ENCODE assay signal across 8 cellular contexts in genomic region chr1:167937709-167938010, GRCh38. TPM values are rescaled to one million over a fixed set of nuclear protein-coding genes. Genes with fewer than 3 reads are reported as not detected.
DNase-seq lines count a peak whose midpoint lies in the region; ATAC-seq, FAIRE-seq and TF ChIP-seq lines count a peak whose summit lies in the region.

No MANE protein-coding gene starts in this region.

- no peak for DNase-seq in activated CD4-positive, alpha-beta T cell treated with anti-CD3 and anti-CD28 coated beads for 36 hours
- no peak for DNase-seq in activated CD4-positive, alpha-beta T cell treated with anti-CD3 and anti-CD28 coated beads, Interleukin-2, amount 50 U/mL, for 1 hour
- DNase-seq in activated naive CD8-positive, alpha-beta T cell treated with anti-CD3 and anti-CD28 coated beads, Interleukin-2, amount 10 ng/mL, durations not matched to agents 7 days and 5 days: no peak
- DNase-seq in keratinocyte (ENCODE audit: low read depth, low spot score): no peak
- no peak for DNase-seq in kidney tubule cell (ENCODE audit: low spot score)

- H3K4me3 ChIP-seq in keratinocyte (ENCODE audit: control insufficient read depth in 2 of 3, extremely low read depth in 1 of 3, insufficient read depth in 2 of 3, low read depth in 1 of 3, low read length in 3 of 3) (peak overlapping the region; percentile 78 to 94 (median 87)), subcutaneous abdominal adipose tissue (ENCODE audit: low read depth in 1 of 5, low read length in 5 of 5) (peak overlapping the region; percentile 79 to 99 (median 95))

- intact Hi-C loops in activated CD4-positive, alpha-beta T cell treated with anti-CD3 and anti-CD28 coated beads for 36 hours (cut with DNase I, micrococcal nuclease): loop anchor here (1.0 to 10.0 kb wide), 10 partner anchors 135 to 1103 kb away; partner anchors contain the start of genes RCSD1 (in 2 of the 2), POGK (in 1 of the 2), TADA1 (in 1 of the 2) and TIPRL (in 1 of the 2)

- dilution Hi-C loops in keratinocyte (cut with MboI; ENCODE audit: extremely low pct_ligation_motif_present, low sequenced_read_pairs): no loop called here

- H3K27ac ChIP-seq in keratinocyte (ENCODE audit: control insufficient read depth, insufficient read depth, low read length): peak overlapping the region; percentile 96
- peak overlapping the region; percentile 97 for H3K27ac ChIP-seq in subcutaneous abdominal adipose tissue (ENCODE audit: low read depth, low read length)

- no peak for TF ChIP-seq CTCF in keratinocyte (optimal IDR thresholded peaks at IDR 0.05 in 1 of 3, IDR thresholded peaks at IDR 0.05 in 1 of 3, conservative IDR thresholded peaks at IDR 0.05 in 1 of 3; ENCODE audit: extremely low read depth in 1 of 3, insufficient read depth in 2 of 3, low read length in 3 of 3)

- H3K4me1 ChIP-seq in keratinocyte (ENCODE audit: control insufficient read depth, extremely low read depth, insufficient read depth, low read length) (peaks cover 3% of the 10 kb centered on the region), subcutaneous abdominal adipose tissue (ENCODE audit: control insufficient read depth in 5 of 5, insufficient read depth in 5 of 5, low read length in 5 of 5) (peaks cover 0 to 42% (median 36%) of the 10 kb centered on the region in 5 donors)

- H3K9me3 ChIP-seq in keratinocyte (ENCODE audit: control insufficient read depth, low read depth, low read length): no peaks in the 10 kb centered on the region
- H3K9me3 ChIP-seq in subcutaneous abdominal adipose tissue (ENCODE audit: control insufficient read depth in 5 of 5, low read length in 5 of 5): no peaks in the 10 kb centered on the region

- H3K27me3 ChIP-seq in keratinocyte (ENCODE audit: control insufficient read depth, extremely low read depth, insufficient read depth, low read length) (no peaks in the 10 kb centered on the region), subcutaneous abdominal adipose tissue (ENCODE audit: control insufficient read depth in 5 of 5, insufficient read depth in 4 of 5, low read length in 5 of 5) (no peaks in the 10 kb centered on the region)

- POLR2A ChIA-PET in activated CD4-positive, alpha-beta T cell treated with anti-CD3 and anti-CD28 coated beads for 36 hours (lab: Charles Lee): no interaction called here
- POLR2A ChIA-PET in activated naive CD8-positive, alpha-beta T cell treated with anti-CD3 and anti-CD28 coated beads, Interleukin-2, amount 10 ng/mL, durations not matched to agents 7 days and 5 days (lab: Charles Lee): interaction anchor here (0.6 to 2.4 kb wide), 5 partner anchors 8 to 337 kb away, joined by 3 to 18 read pairs (median 4); no protein-coding TSS in a partner anchor

- H3K4me3 Mint-ChIP-seq in activated CD4-positive, alpha-beta T cell treated with anti-CD3 and anti-CD28 coated beads for 36 hours: peak overlapping the region; percentile 89
- H3K4me3 Mint-ChIP-seq in activated naive CD8-positive, alpha-beta T cell treated with anti-CD3 and anti-CD28 coated beads, Interleukin-2, amount 10 ng/mL, durations not matched to agents 7 days and 5 days: peak overlapping the region; percentile 91

- peaks cover 33% of the 10 kb centered on the region for H3K4me1 Mint-ChIP-seq in activated CD4-positive, alpha-beta T cell treated with anti-CD3 and anti-CD28 coated beads for 36 hours
- peaks cover 27% of the 10 kb centered on the region for H3K4me1 Mint-ChIP-seq in activated naive CD8-positive, alpha-beta T cell treated with anti-CD3 and anti-CD28 coated beads, Interleukin-2, amount 10 ng/mL, durations not matched to agents 7 days and 5 days

- no peaks in the 10 kb centered on the region for H3K36me3 Mint-ChIP-seq in activated CD4-positive, alpha-beta T cell treated with anti-CD3 and anti-CD28 coated beads for 36 hours (ENCODE audit: low read depth)
- H3K36me3 Mint-ChIP-seq in activated naive CD8-positive, alpha-beta T cell treated with anti-CD3 and anti-CD28 coated beads, Interleukin-2, amount 10 ng/mL, durations not matched to agents 7 days and 5 days: peaks cover 8% of the 10 kb centered on the region

- peak overlapping the region; percentile 95 for H3K27ac Mint-ChIP-seq in activated CD4-positive, alpha-beta T cell treated with anti-CD3 and anti-CD28 coated beads for 36 hours
- peak overlapping the region; percentile 96 for H3K27ac Mint-ChIP-seq in activated naive CD8-positive, alpha-beta T cell treated with anti-CD3 and anti-CD28 coated beads, Interleukin-2, amount 10 ng/mL, durations not matched to agents 7 days and 5 days

- no peaks in the 10 kb centered on the region for H4K20me1 ChIP-seq in keratinocyte (ENCODE audit: control insufficient read depth, extremely low read depth, insufficient read depth, low read length)

- peak overlapping the region; percentile 86 for H2AFZ ChIP-seq in keratinocyte (ENCODE audit: control insufficient read depth, low read length)

- H3K36me3 ChIP-seq in keratinocyte (ENCODE audit: control insufficient read depth in 2 of 2, extremely low read depth in 1 of 2, insufficient read depth in 2 of 2, low read length in 2 of 2) (peaks cover 0 to 4% of the 10 kb centered on the region in 2 experiments), subcutaneous abdominal adipose tissue (ENCODE audit: control insufficient read depth in 5 of 5, insufficient read depth in 5 of 5, low read length in 5 of 5) (no peaks in the 10 kb centered on the region)

- peak overlapping the region; percentile 81 for H3K4me2 ChIP-seq in keratinocyte (ENCODE audit: control insufficient read depth, extremely low read depth, insufficient read depth, low read depth, low read length)

- ATAC-seq in activated CD4-positive, alpha-beta T cell treated with anti-CD3 and anti-CD28 coated beads for 36 hours: no peak
- no peak for ATAC-seq in activated naive CD8-positive, alpha-beta T cell treated with anti-CD3 and anti-CD28 coated beads, Interleukin-2, amount 10 ng/mL, durations not matched to agents 7 days and 5 days (ENCODE audit: low read depth)
- ATAC-seq in GM21825 (IDR thresholded peaks at IDR 0.05; ENCODE audit: unreplicated experiment) (no peak), esophagus mucosa (no peak)

- H3K9me1 ChIP-seq in keratinocyte (ENCODE audit: control insufficient read depth, extremely low read depth, insufficient read depth, low read length): no peaks in the 10 kb centered on the region

- H3K27me3 Mint-ChIP-seq in activated CD4-positive, alpha-beta T cell treated with anti-CD3 and anti-CD28 coated beads for 36 hours: no peaks in the 10 kb centered on the region
- H3K27me3 Mint-ChIP-seq in activated naive CD8-positive, alpha-beta T cell treated with anti-CD3 and anti-CD28 coated beads, Interleukin-2, amount 10 ng/mL, durations not matched to agents 7 days and 5 days: no peaks in the 10 kb centered on the region

- FAIRE-seq in keratinocyte (lab: Jason Lieb, UNC): no peak

- CTCF ChIA-PET in activated CD4-positive, alpha-beta T cell treated with anti-CD3 and anti-CD28 coated beads for 36 hours (lab: Charles Lee): interaction anchor here (0.6 to 1.3 kb wide), 4 partner anchors 9 to 404 kb away, joined by 3 to 4 read pairs (median 3); no protein-coding TSS in a partner anchor

- H3K79me2 ChIP-seq in keratinocyte (ENCODE audit: control insufficient read depth, insufficient read depth, low read length): peaks cover 78% of the 10 kb centered on the region

- no peaks in the 10 kb centered on the region for H3K9me3 Mint-ChIP-seq in activated CD4-positive, alpha-beta T cell treated with anti-CD3 and anti-CD28 coated beads for 36 hours (ENCODE audit: low read depth)
- H3K9me3 Mint-ChIP-seq in activated naive CD8-positive, alpha-beta T cell treated with anti-CD3 and anti-CD28 coated beads, Interleukin-2, amount 10 ng/mL, durations not matched to agents 7 days and 5 days: no peaks in the 10 kb centered on the region

- peak overlapping the region; percentile 92 for H3K9ac ChIP-seq in keratinocyte (ENCODE audit: control insufficient read depth, extremely low read depth, insufficient read depth, low read length)
- peak overlapping the region; percentile 6 to 99 (median 95) for H3K9ac ChIP-seq in subcutaneous abdominal adipose tissue (ENCODE audit: low read length in 5 of 5)

RNA-seq across cellular contexts. Expression of gene MPC2, which starts 0.8 kb away (rescaled TPM):
- 10 to 100 TPM; 42.5 to 60.4 TPM for total RNA-seq in activated CD4-positive, alpha-beta T cell treated with anti-CD3 and anti-CD28 coated beads for 36 hours
- total RNA-seq in activated naive CD8-positive, alpha-beta T cell treated with anti-CD3 and anti-CD28 coated beads, Interleukin-2, amount 10 ng/mL, durations not matched to agents 7 days and 5 days: 10 to 100 TPM; 61.9 to 64.1 TPM
- polyA plus RNA-seq in keratinocyte: 27.1 to 61.6 TPM (median 36.2 TPM) in 3 replicates
- polyA plus RNA-seq in keratinocyte (2011; ENCODE audit: low read depth): 9.5 TPM
- 33.4 and 47.1 TPM in 2 replicates for polyA plus RNA-seq in keratinocyte (2011; cell fraction: cytosol; rRNA removed)
- polyA plus RNA-seq in keratinocyte (2011; cell fraction: nucleus; rRNA removed): 9.5 and 17.1 TPM in 2 replicates
- 32.1 and 42.4 TPM in 2 replicates for polyA plus RNA-seq in keratinocyte (2012; ENCODE audit: low replicate concordance)
- polyA minus RNA-seq in keratinocyte: 3.1 to 9.3 TPM (median 9.0 TPM) in 3 replicates
- 25.7 TPM for polyA minus RNA-seq in keratinocyte (2011; cell fraction: cytosol; rRNA and poly(A)+ RNA removed)
- 2.1 TPM in 2 replicates for polyA minus RNA-seq in keratinocyte (2011; cell fraction: nucleus; rRNA and poly(A)+ RNA removed)
- total RNA-seq in esophagus mucosa: 53.9 TPM

RNA-seq across cellular contexts. Expression of gene DCAF6, which starts 1.2 kb away (rescaled TPM):
- total RNA-seq in activated CD4-positive, alpha-beta T cell treated with anti-CD3 and anti-CD28 coated beads for 36 hours: 10 to 100 TPM; 25.6 to 28.8 TPM
- total RNA-seq in activated naive CD8-positive, alpha-beta T cell treated with anti-CD3 and anti-CD28 coated beads, Interleukin-2, amount 10 ng/mL, durations not matched to agents 7 days and 5 days: 10 to 100 TPM; 28.2 to 28.5 TPM
- 70.0 to 109 TPM (median 78.6 TPM) in 3 replicates for polyA plus RNA-seq in keratinocyte
- polyA plus RNA-seq in keratinocyte (2011; ENCODE audit: low read depth): 92.4 TPM
- polyA plus RNA-seq in keratinocyte (2011; cell fraction: cytosol; rRNA removed): 94.8 and 196 TPM in 2 replicates
- 74.5 and 77.5 TPM in 2 replicates for polyA plus RNA-seq in keratinocyte (2011; cell fraction: nucleus; rRNA removed)
- 33.8 and 54.2 TPM in 2 replicates for polyA plus RNA-seq in keratinocyte (2012; ENCODE audit: low replicate concordance)
- polyA minus RNA-seq in keratinocyte: 25.5 to 201 TPM (median 124 TPM) in 3 replicates
- polyA minus RNA-seq in keratinocyte (2011; cell fraction: cytosol; rRNA and poly(A)+ RNA removed): 54.7 TPM
- polyA minus RNA-seq in keratinocyte (2011; cell fraction: nucleus; rRNA and poly(A)+ RNA removed): 52.5 and 99.5 TPM in 2 replicates
- total RNA-seq in esophagus mucosa: 32.4 TPM

RNA-seq across cellular contexts. Expression of gene ADCY10, which starts 23.7 kb away (rescaled TPM):
- total RNA-seq in activated CD4-positive, alpha-beta T cell treated with anti-CD3 and anti-CD28 coated beads for 36 hours: under 1 TPM; 0.11 to 0.30 TPM
- total RNA-seq in activated naive CD8-positive, alpha-beta T cell treated with anti-CD3 and anti-CD28 coated beads, Interleukin-2, amount 10 ng/mL, durations not matched to agents 7 days and 5 days: under 1 TPM; 0.20 to 0.42 TPM
- polyA plus RNA-seq in keratinocyte: 0.04 to 0.10 TPM in 2 of 3 replicates, not detected in the other
- polyA plus RNA-seq in keratinocyte (2011; ENCODE audit: low read depth): not detected
- 0.12 TPM in 1 of 2 replicates, not detected in the other for polyA plus RNA-seq in keratinocyte (2011; cell fraction: cytosol; rRNA removed)
- polyA plus RNA-seq in keratinocyte (2011; cell fraction: nucleus; rRNA removed): 0.04 TPM in 1 of 2 replicates, not detected in the other
- polyA plus RNA-seq in keratinocyte (2012; ENCODE audit: low replicate concordance): 0.03 TPM in 1 of 2 replicates, not detected in the other
- polyA minus RNA-seq in keratinocyte: 0.03 to 0.13 TPM (median 0.13 TPM) in 3 replicates
- polyA minus RNA-seq in keratinocyte (2011; cell fraction: cytosol; rRNA and poly(A)+ RNA removed): not detected
- not detected in 2 replicates for polyA minus RNA-seq in keratinocyte (2011; cell fraction: nucleus; rRNA and poly(A)+ RNA removed)
- total RNA-seq in esophagus mucosa: not detected
